ENCODE assay signal across 13 cellular contexts in genomic region chr9:74281674-74282073, GRCh38.
DNase-seq lines count a peak whose midpoint lies in the region; ATAC-seq and TF ChIP-seq lines count a peak whose summit lies in the region.
"Had no signal": no experiment of that assay in that cellular context is flagged by ENCODE, and none has a peak within 500 bp of the region (broad histone marks: within the 10 kb centered on the region; RNA-seq: fewer than 3 reads in every experiment).

No MANE protein-coding gene starts in this region.

- DNase-seq in NCI-H146 (lab: John Stamatoyannopoulos, UW) (peak; percentile 0), NCI-H146 treated with DMSO at 0.1 percent for 48 hours (lab: John Stamatoyannopoulos, UW; ENCODE audit: unreplicated experiment) (no peak), HT-29 (ENCODE audit: low spot score) (peak; percentile 43), WERI-Rb-1 (peak; percentile 18), testis (no peak)
- DNase-seq: activated CD8-positive, alpha-beta memory T cell treated with anti-CD3 and anti-CD28 coated beads for 24 hours; activated naive CD8-positive, alpha-beta T cell treated with anti-CD3 and anti-CD28 coated beads, Interleukin-2, amount 50 U/mL, for 24 hours; naive B cell; NCI-H2171 treated with DMSO at 0.1 percent for 48 hours had no signal

- 91% methylated on average over 1 of the region's 1 CpG for WGBS in liver
- 88 to 92% methylated on average over 1 of the region's 1 CpG for WGBS in testis, 2 donors

- peak; percentile 53 to 75 for TF ChIP-seq RAD21 in liver (IDR thresholded peaks at IDR 0.05)

- no peak overlapping the region for H3K27ac ChIP-seq in WERI-Rb-1
- no peak overlapping the region for H3K27ac ChIP-seq in liver (ENCODE audit: low read depth in 1 of 2, low read length in 2 of 2)
- no peak overlapping the region for H3K27ac ChIP-seq in testis
- H3K27ac ChIP-seq: A549 had no signal

- TF ChIP-seq CTCF in WERI-Rb-1 (IDR thresholded peaks at IDR 0.05; ENCODE audit: low read depth, low read length), result peak; percentile 42; the same call in 1 of the 2 replicates
- peak; percentile 21 for TF ChIP-seq CTCF in liver (IDR thresholded peaks at IDR 0.05; ENCODE audit: low read depth, low read length, missing input control)
- no peak for TF ChIP-seq CTCF in testis (IDR thresholded peaks at IDR 0.05)

- H3K4me1 ChIP-seq in liver (ENCODE audit: control insufficient read depth in 4 of 4, insufficient read depth in 4 of 4, low read length in 3 of 4), result no peaks in the 10 kb centered on the region
- no peaks in the 10 kb centered on the region for H3K4me1 ChIP-seq in testis
- H3K4me1 ChIP-seq: A549 had no signal

- H3K36me3 ChIP-seq in WERI-Rb-1 (no peaks in the 10 kb centered on the region), liver (ENCODE audit: control insufficient read depth in 4 of 4, insufficient read depth in 3 of 4, low read depth in 1 of 4, low read length in 3 of 4) (no peaks in the 10 kb centered on the region), testis (ENCODE audit: low read depth, missing control alignments) (no peaks in the 10 kb centered on the region)

- ATAC-seq in GM19452 (IDR thresholded peaks at IDR 0.05; ENCODE audit: unreplicated experiment), result no peak
- ATAC-seq in HG02852 (IDR thresholded peaks at IDR 0.05; ENCODE audit: unreplicated experiment), result no peak
- ATAC-seq: activated naive CD8-positive, alpha-beta T cell treated with anti-CD3 and anti-CD28 coated beads, Interleukin-2, amount 50 U/mL, for 24 hours had no signal

- no peak overlapping the region for H3K9ac ChIP-seq in liver (ENCODE audit: low read depth in 1 of 2, low read length in 2 of 2)

- TF ChIP-seq POLR2A in testis (IDR thresholded peaks at IDR 0.05), result no peak

- intact Hi-C loops in testis (cut with DNase I; ENCODE audit: low total_unique reads), result no loop called here

- H3K27me3 ChIP-seq in WERI-Rb-1 (ENCODE audit: insufficient read depth, low read depth, severe bottlenecking) (no peaks in the 10 kb centered on the region), liver (ENCODE audit: control insufficient read depth in 4 of 4, insufficient read depth in 4 of 4, low read length in 3 of 4) (no peaks in the 10 kb centered on the region), testis (no peaks in the 10 kb centered on the region)

- no peaks in the 10 kb centered on the region for H3K9me3 ChIP-seq in WERI-Rb-1 (ENCODE audit: severe bottlenecking)
- no peaks in the 10 kb centered on the region for H3K9me3 ChIP-seq in liver (ENCODE audit: control insufficient read depth in 4 of 4, low read length in 3 of 4)
- no peaks in the 10 kb centered on the region for H3K9me3 ChIP-seq in testis
- H3K9me3 ChIP-seq: A549 had no signal

- H3K4me3 ChIP-seq in WERI-Rb-1 (ENCODE audit: low read depth, low read length) (no peak overlapping the region), liver (ENCODE audit: low read depth in 1 of 3, low read length in 3 of 3) (no peak overlapping the region), testis (no peak overlapping the region)
- H3K4me3 ChIP-seq: A549 had no signal

TF ChIP-seq in liver, 16 proteins besides CTCF, POLR2A, EP300 and RAD21:
- TF ChIP-seq HNF4A (conservative IDR thresholded peaks at IDR 0.05), result no peak

Comparison
In these comparisons a context has a peak if more than half of its experiments do, and no peak if none do; other contexts are left out.
1. DNase-seq: peak in NCI-H146 (single experiment), HT-29 (single experiment) and WERI-Rb-1 (single experiment); none in NCI-H146 treated with DMSO at 0.1 percent for 48 hours (single experiment) and testis (single experiment).
2. CTCF ChIP-seq: peak in WERI-Rb-1 (single experiment) and liver (single experiment); none in testis (0 of 3).